Comparison of ENCODE assay signal across 8 cellular contexts in the genomic region with DNA sequence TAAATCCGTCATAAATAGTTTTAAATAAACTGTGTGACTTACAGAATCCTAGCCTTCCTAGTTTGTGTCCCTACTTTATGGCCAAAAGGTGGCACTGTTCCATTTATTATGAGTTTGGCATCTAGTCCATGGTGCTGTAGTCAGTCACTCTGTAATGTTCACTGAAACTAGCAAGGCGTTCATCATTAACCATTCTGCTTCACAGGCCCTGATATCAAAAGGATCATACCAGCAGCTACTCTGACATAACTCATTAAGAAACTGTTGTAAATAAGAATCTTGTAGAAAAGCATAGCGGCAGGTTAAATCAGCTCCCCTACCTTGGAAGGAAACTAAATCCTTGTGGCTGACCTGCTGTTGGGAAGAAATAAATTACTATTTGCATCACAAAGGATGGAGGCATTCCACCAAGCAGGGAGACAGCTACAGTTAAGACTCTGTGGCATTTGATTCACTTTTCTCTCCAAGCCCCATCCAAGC.
DNase-seq lines count a peak whose midpoint lies in the region; ATAC-seq and TF ChIP-seq lines count a peak whose summit lies in the region.

No MANE protein-coding gene starts in this region.

- no peak overlapping the region for H2AFZ ChIP-seq in OCI-LY3 (ENCODE audit: low read depth, low read length)
- H2AFZ ChIP-seq in fibroblast of lung (ENCODE audit: low read length): no peak overlapping the region

- H3K9me3 Mint-ChIP-seq in activated CD8-positive, alpha-beta memory T cell treated with anti-CD3 and anti-CD28 coated beads, Interleukin-2, amount 10 ng/mL, durations not matched to agents 7 days and 5 days (ENCODE audit: low read depth): no peaks in the 10 kb centered on the region

- ATAC-seq in HG02852 (IDR thresholded peaks at IDR 0.05; ENCODE audit: unreplicated experiment): peak; percentile 73
- no peak for ATAC-seq in activated CD8-positive, alpha-beta memory T cell treated with anti-CD3 and anti-CD28 coated beads, Interleukin-2, amount 10 ng/mL, durations not matched to agents 7 days and 5 days

- no peak overlapping the region for H3K9ac ChIP-seq in OCI-LY3 (ENCODE audit: low read length)
- H3K9ac ChIP-seq in fibroblast of lung (ENCODE audit: insufficient read depth, low read length): no peak overlapping the region

- no peaks in the 10 kb centered on the region for H4K20me1 ChIP-seq in OCI-LY3 (ENCODE audit: insufficient read depth, low read length)
- no peaks in the 10 kb centered on the region for H4K20me1 ChIP-seq in fibroblast of lung (ENCODE audit: control insufficient read depth, extremely low read depth, insufficient read depth, low read length)

- H3K4me2 ChIP-seq in OCI-LY3 (ENCODE audit: low read length) (no peak overlapping the region), fibroblast of lung (ENCODE audit: extremely low read depth, insufficient read depth, low read length) (no peak overlapping the region)

- H3K4me1 ChIP-seq in OCI-LY3 (ENCODE audit: low read length): peaks cover 7% of the 10 kb centered on the region
- H3K4me1 ChIP-seq in fibroblast of lung (ENCODE audit: control insufficient read depth, extremely low read depth, insufficient read depth, low read length): no peaks in the 10 kb centered on the region

- DNase-seq in GM06990 (ENCODE audit: extremely low read depth, insufficient read length) (no peak), fibroblast of lung (ENCODE audit: low read depth in 2 of 2) (peak; percentile 1 to 81), putamen (ENCODE audit: low spot score) (peak; percentile 10), amniotic stem cell (lab: John Stamatoyannopoulos, UW) (no peak), NCI-H187 (lab: John Stamatoyannopoulos, UW) (no peak)
- DNase-seq in activated CD8-positive, alpha-beta memory T cell treated with anti-CD3 and anti-CD28 coated beads, Interleukin-2, amount 10 ng/mL, durations not matched to agents 7 days and 5 days: no peak

- H3K79me2 ChIP-seq in OCI-LY3 (ENCODE audit: low read length): no peaks in the 10 kb centered on the region
- no peaks in the 10 kb centered on the region for H3K79me2 ChIP-seq in fibroblast of lung (ENCODE audit: control insufficient read depth, insufficient read depth, low read length)

- TF ChIP-seq CTCF in GM06990 (IDR thresholded peaks at IDR 0.05; ENCODE audit: insufficient read depth, low read length, poor library complexity, severe bottlenecking) (peak; percentile 37), OCI-LY3 (IDR thresholded peaks at IDR 0.05; ENCODE audit: low read depth, low read length) (peak; percentile 63), fibroblast of lung (conservative IDR thresholded peaks at IDR 0.05 in 1 of 2, IDR thresholded peaks at IDR 0.05 in 1 of 2; ENCODE audit: low read depth in 1 of 2, low read length in 2 of 2) (peak; percentile 34 to 45)

- H3K27ac ChIP-seq in OCI-LY3 (ENCODE audit: low read length) (no peak overlapping the region), fibroblast of lung (ENCODE audit: insufficient read depth, low read length) (no peak overlapping the region)

- no peaks in the 10 kb centered on the region for H3K36me3 ChIP-seq in GM06990 (ENCODE audit: control insufficient read depth, insufficient read depth, low read length)
- H3K36me3 ChIP-seq in OCI-LY3 (replicated peaks; ENCODE audit: low read depth, low read length): no peaks in the 10 kb centered on the region
- H3K36me3 ChIP-seq in fibroblast of lung (ENCODE audit: control insufficient read depth, insufficient read depth, low read length): no peaks in the 10 kb centered on the region

- H3K27me3 Mint-ChIP-seq in activated CD8-positive, alpha-beta memory T cell treated with anti-CD3 and anti-CD28 coated beads, Interleukin-2, amount 10 ng/mL, durations not matched to agents 7 days and 5 days: no peaks in the 10 kb centered on the region

- no peaks in the 10 kb centered on the region for H3K4me1 Mint-ChIP-seq in activated CD8-positive, alpha-beta memory T cell treated with anti-CD3 and anti-CD28 coated beads, Interleukin-2, amount 10 ng/mL, durations not matched to agents 7 days and 5 days

- no peaks in the 10 kb centered on the region for H3K36me3 Mint-ChIP-seq in activated CD8-positive, alpha-beta memory T cell treated with anti-CD3 and anti-CD28 coated beads, Interleukin-2, amount 10 ng/mL, durations not matched to agents 7 days and 5 days

- no peak overlapping the region for H3K4me3 ChIP-seq in GM06990 (replicated peaks; ENCODE audit: low read depth, low read length)
- no peak overlapping the region for H3K4me3 ChIP-seq in OCI-LY3 (ENCODE audit: low read length)
- no peak overlapping the region for H3K4me3 ChIP-seq in fibroblast of lung (replicated peaks in 1 of 4; ENCODE audit: control extremely low read depth in 1 of 4, insufficient read depth in 1 of 4, low read depth in 3 of 4, low read length in 4 of 4)

- H3K27ac Mint-ChIP-seq in activated CD8-positive, alpha-beta memory T cell treated with anti-CD3 and anti-CD28 coated beads, Interleukin-2, amount 10 ng/mL, durations not matched to agents 7 days and 5 days: no peak overlapping the region

- CTCF ChIA-PET in activated CD8-positive, alpha-beta memory T cell treated with anti-CD3 and anti-CD28 coated beads, Interleukin-2, amount 10 ng/mL, durations not matched to agents 7 days and 5 days (lab: Charles Lee): no interaction called here

- H3K27me3 ChIP-seq in GM06990 (replicated peaks; ENCODE audit: control insufficient read depth, insufficient read depth, low read length): no peaks in the 10 kb centered on the region
- no peaks in the 10 kb centered on the region for H3K27me3 ChIP-seq in OCI-LY3 (ENCODE audit: low read depth, low read length)
- H3K27me3 ChIP-seq in fibroblast of lung (ENCODE audit: control insufficient read depth, insufficient read depth, low read length): no peaks in the 10 kb centered on the region

- H3K9me3 ChIP-seq in OCI-LY3 (ENCODE audit: insufficient read depth, low read length) (no peaks in the 10 kb centered on the region), fibroblast of lung (ENCODE audit: control insufficient read depth, insufficient read depth, low read depth, low read length) (no peaks in the 10 kb centered on the region)

- H3K4me3 Mint-ChIP-seq in activated CD8-positive, alpha-beta memory T cell treated with anti-CD3 and anti-CD28 coated beads, Interleukin-2, amount 10 ng/mL, durations not matched to agents 7 days and 5 days: no peak overlapping the region

Comparison
In these comparisons a context has a peak if more than half of its experiments do, and no peak if none do; other contexts are left out.
1. DNase-seq: peak in fibroblast of lung (2 of 2) and putamen (single experiment); none in GM06990 (single experiment), amniotic stem cell (single experiment), activated CD8-positive, alpha-beta memory T cell treated with anti-CD3 and anti-CD28 coated beads, Interleukin-2, amount 10 ng/mL, durations not matched to agents 7 days and 5 days (single experiment) and NCI-H187 (0 of 2).
2. Peak in every context shown above with its lines, with median percentiles within 50 percentile points of each other: CTCF ChIP-seq.